In the genomic region with DNA sequence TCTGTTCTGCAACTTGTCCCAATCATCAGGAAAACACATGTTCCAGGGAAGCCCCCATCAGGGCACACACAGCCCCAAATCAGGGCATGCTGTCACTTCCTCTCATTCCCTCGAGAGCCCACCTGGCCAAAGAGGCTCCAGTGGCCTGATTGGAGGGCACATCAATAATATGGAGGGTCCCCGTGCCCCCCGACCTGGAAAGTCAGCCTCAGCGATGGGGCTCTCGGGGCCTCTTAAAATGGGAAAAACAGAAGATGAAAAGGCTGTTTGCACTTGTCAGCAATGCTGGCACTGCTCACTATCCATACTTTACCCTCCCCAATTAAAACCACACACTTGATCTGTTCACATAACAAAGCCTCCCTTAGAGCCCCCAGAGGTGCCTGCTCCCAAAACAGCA, we compare ENCODE assay signal across 7 cellular contexts.
"Had no signal": no experiment of that assay in that cellular context is flagged by ENCODE, and none has a peak within 500 bp of the region (broad histone marks: within the 10 kb centered on the region; RNA-seq: fewer than 3 reads in every experiment).

No MANE protein-coding gene starts in this region.

- H3K27ac ChIP-seq: HL-60, KMS-11 had no signal

- H3K4me3 Mint-ChIP-seq: IgD-negative memory B cell had no signal

- H3K4me3 ChIP-seq: K562 had no signal

- H3K9ac ChIP-seq: KMS-11 had no signal

- H3K27me3 Mint-ChIP-seq: IgD-negative memory B cell had no signal

- H3K27ac Mint-ChIP-seq: IgD-negative memory B cell had no signal

- H3K4me1 Mint-ChIP-seq: IgD-negative memory B cell had no signal

- DNase-seq: IMR-90, KBM-7, KG1 had no signal

- H3K36me3 Mint-ChIP-seq: IgD-negative memory B cell had no signal
